In the genomic region with DNA sequence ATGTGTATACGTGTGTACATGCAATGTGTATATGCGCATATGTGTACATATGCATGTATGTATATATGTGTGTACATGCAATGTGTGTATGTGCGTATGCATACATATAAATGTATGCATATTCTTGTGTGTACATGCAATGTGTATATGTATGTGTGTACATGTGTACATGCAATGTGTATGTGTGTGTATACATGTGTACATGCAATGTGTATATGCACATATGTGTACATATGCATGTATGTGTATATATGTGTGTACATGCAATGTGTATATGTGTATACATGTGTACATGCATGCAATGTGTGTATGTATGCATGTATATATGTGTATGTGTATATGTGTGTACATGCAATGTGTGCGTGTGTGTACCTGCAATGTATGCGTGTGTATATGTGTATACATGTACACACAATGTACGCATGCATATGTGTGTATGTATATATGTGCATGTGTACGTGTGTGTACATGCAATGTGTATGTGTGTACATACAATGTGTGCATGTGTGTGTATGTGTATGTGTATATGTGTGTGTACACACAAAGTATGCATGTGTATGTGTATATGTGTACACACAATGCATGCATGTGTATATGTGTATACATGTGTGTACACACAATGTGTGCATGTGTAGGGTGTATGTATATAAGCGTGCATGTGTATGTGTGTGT, we compare ENCODE assay signal across 2 cellular contexts.
TF ChIP-seq lines count a peak whose summit lies in the region.

No MANE protein-coding gene starts in this region.

TF ChIP-seq in HepG2, 621 proteins besides CTCF, POLR2A, EP300 and RAD21 (continued from another document and continues in another):
- no peak for TF ChIP-seq ETV6 (CRISPR knock-in tag; conservative IDR thresholded peaks at IDR 0.05)
- TF ChIP-seq ZSCAN20 (CRISPR knock-in tag; IDR thresholded peaks at IDR 0.05; ENCODE audit: borderline replicate concordance): no peak
- TF ChIP-seq ZNF274 (CRISPR knock-in tag; IDR thresholded peaks at IDR 0.05): no peak
- TF ChIP-seq HOXA9 (CRISPR knock-in tag; IDR thresholded peaks at IDR 0.05; ENCODE audit: borderline replicate concordance): peak; percentile 26; the same call in 1 of the 2 replicates
- TF ChIP-seq FOSL2 (CRISPR knock-in tag; IDR thresholded peaks at IDR 0.05): no peak
- TF ChIP-seq, protein P1, sequence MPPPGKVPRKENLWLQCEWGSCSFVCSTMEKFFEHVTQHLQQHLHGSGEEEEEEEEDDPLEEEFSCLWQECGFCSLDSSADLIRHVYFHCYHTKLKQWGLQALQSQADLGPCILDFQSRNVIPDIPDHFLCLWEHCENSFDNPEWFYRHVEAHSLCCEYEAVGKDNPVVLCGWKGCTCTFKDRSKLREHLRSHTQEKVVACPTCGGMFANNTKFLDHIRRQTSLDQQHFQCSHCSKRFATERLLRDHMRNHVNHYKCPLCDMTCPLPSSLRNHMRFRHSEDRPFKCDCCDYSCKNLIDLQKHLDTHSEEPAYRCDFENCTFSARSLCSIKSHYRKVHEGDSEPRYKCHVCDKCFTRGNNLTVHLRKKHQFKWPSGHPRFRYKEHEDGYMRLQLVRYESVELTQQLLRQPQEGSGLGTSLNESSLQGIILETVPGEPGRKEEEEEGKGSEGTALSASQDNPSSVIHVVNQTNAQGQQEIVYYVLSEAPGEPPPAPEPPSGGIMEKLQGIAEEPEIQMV (CRISPR knock-in tag; IDR thresholded peaks at IDR 0.05; ENCODE audit: low read depth): no peak
- no peak for TF ChIP-seq RFX1 (IDR thresholded peaks at IDR 0.05)
- TF ChIP-seq, protein P2, sequence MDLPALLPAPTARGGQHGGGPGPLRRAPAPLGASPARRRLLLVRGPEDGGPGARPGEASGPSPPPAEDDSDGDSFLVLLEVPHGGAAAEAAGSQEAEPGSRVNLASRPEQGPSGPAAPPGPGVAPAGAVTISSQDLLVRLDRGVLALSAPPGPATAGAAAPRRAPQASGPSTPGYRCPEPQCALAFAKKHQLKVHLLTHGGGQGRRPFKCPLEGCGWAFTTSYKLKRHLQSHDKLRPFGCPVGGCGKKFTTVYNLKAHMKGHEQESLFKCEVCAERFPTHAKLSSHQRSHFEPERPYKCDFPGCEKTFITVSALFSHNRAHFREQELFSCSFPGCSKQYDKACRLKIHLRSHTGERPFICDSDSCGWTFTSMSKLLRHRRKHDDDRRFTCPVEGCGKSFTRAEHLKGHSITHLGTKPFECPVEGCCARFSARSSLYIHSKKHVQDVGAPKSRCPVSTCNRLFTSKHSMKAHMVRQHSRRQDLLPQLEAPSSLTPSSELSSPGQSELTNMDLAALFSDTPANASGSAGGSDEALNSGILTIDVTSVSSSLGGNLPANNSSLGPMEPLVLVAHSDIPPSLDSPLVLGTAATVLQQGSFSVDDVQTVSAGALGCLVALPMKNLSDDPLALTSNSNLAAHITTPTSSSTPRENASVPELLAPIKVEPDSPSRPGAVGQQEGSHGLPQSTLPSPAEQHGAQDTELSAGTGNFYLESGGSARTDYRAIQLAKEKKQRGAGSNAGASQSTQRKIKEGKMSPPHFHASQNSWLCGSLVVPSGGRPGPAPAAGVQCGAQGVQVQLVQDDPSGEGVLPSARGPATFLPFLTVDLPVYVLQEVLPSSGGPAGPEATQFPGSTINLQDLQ (CRISPR knock-in tag; IDR thresholded peaks at IDR 0.05): no peak
- no peak for TF ChIP-seq ARID2 (CRISPR knock-in tag; IDR thresholded peaks at IDR 0.05; ENCODE audit: borderline replicate concordance)
- TF ChIP-seq, protein P3, sequence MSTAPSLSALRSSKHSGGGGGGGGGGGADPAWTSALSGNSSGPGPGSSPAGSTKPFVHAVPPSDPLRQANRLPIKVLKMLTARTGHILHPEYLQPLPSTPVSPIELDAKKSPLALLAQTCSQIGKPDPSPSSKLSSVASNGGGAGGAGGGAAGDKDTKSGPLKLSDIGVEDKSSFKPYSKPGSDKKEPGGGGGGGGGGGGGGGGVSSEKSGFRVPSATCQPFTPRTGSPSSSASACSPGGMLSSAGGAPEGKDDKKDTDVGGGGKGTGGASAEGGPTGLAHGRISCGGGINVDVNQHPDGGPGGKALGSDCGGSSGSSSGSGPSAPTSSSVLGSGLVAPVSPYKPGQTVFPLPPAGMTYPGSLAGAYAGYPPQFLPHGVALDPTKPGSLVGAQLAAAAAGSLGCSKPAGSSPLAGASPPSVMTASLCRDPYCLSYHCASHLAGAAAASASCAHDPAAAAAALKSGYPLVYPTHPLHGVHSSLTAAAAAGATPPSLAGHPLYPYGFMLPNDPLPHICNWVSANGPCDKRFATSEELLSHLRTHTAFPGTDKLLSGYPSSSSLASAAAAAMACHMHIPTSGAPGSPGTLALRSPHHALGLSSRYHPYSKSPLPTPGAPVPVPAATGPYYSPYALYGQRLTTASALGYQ (CRISPR knock-in tag; IDR thresholded peaks at IDR 0.05): no peak
- TF ChIP-seq PBX2 (CRISPR knock-in tag; IDR thresholded peaks at IDR 0.05): no peak
- TF ChIP-seq FOXC1 (CRISPR knock-in tag; IDR thresholded peaks at IDR 0.05; ENCODE audit: borderline replicate concordance): no peak
- no peak; the same call in 1 of the 2 replicates for TF ChIP-seq ZNF207 (IDR thresholded peaks at IDR 0.05; ENCODE audit: borderline replicate concordance)
- no peak for TF ChIP-seq FOXM1 (CRISPR knock-in tag; IDR thresholded peaks at IDR 0.05)
- TF ChIP-seq RNF219 (CRISPR knock-in tag; IDR thresholded peaks at IDR 0.05): no peak
- TF ChIP-seq REL (CRISPR knock-in tag; conservative IDR thresholded peaks at IDR 0.05): 0 out of 2 replicates have a peak, but pooled peaks have one; percentile 21
- TF ChIP-seq DPF2 (CRISPR knock-in tag; IDR thresholded peaks at IDR 0.05; ENCODE audit: borderline replicate concordance, low read depth): no peak
- TF ChIP-seq ZNF737 (CRISPR knock-in tag; IDR thresholded peaks at IDR 0.05; ENCODE audit: borderline replicate concordance): no peak
- TF ChIP-seq ZNF468 (CRISPR knock-in tag; IDR thresholded peaks at IDR 0.05): 0 out of 2 replicates have a peak, but pooled peaks have one; percentile 63

TF ChIP-seq in WTC11, 78 proteins besides CTCF, POLR2A, EP300 and RAD21 (continued from another document):
- TF ChIP-seq PRDM15 (CRISPR knock-in tag; IDR thresholded peaks at IDR 0.05) (no peak), FOXP1 (CRISPR knock-in tag; IDR thresholded peaks at IDR 0.05; ENCODE audit: borderline replicate concordance) (no peak), GRHL2 (CRISPR knock-in tag; IDR thresholded peaks at IDR 0.05; ENCODE audit: insufficient replicate concordance, severe bottlenecking) (no peak), CDX4 (CRISPR knock-in tag; IDR thresholded peaks at IDR 0.05; ENCODE audit: borderline replicate concordance) (no peak), MAX (CRISPR knock-in tag; IDR thresholded peaks at IDR 0.05) (no peak), CREM (CRISPR knock-in tag; IDR thresholded peaks at IDR 0.05) (no peak), ZBTB21 (CRISPR knock-in tag; IDR thresholded peaks at IDR 0.05; ENCODE audit: borderline replicate concordance) (no peak), ETV6 (CRISPR knock-in tag; IDR thresholded peaks at IDR 0.05) (no peak)
- TF ChIP-seq, protein P4, sequence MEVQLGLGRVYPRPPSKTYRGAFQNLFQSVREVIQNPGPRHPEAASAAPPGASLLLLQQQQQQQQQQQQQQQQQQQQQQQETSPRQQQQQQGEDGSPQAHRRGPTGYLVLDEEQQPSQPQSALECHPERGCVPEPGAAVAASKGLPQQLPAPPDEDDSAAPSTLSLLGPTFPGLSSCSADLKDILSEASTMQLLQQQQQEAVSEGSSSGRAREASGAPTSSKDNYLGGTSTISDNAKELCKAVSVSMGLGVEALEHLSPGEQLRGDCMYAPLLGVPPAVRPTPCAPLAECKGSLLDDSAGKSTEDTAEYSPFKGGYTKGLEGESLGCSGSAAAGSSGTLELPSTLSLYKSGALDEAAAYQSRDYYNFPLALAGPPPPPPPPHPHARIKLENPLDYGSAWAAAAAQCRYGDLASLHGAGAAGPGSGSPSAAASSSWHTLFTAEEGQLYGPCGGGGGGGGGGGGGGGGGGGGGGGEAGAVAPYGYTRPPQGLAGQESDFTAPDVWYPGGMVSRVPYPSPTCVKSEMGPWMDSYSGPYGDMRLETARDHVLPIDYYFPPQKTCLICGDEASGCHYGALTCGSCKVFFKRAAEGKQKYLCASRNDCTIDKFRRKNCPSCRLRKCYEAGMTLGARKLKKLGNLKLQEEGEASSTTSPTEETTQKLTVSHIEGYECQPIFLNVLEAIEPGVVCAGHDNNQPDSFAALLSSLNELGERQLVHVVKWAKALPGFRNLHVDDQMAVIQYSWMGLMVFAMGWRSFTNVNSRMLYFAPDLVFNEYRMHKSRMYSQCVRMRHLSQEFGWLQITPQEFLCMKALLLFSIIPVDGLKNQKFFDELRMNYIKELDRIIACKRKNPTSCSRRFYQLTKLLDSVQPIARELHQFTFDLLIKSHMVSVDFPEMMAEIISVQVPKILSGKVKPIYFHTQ (CRISPR knock-in tag; IDR thresholded peaks at IDR 0.05): no peak
- TF ChIP-seq, protein P5, sequence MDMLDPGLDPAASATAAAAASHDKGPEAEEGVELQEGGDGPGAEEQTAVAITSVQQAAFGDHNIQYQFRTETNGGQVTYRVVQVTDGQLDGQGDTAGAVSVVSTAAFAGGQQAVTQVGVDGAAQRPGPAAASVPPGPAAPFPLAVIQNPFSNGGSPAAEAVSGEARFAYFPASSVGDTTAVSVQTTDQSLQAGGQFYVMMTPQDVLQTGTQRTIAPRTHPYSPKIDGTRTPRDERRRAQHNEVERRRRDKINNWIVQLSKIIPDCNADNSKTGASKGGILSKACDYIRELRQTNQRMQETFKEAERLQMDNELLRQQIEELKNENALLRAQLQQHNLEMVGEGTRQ (CRISPR knock-in tag; IDR thresholded peaks at IDR 0.05): no peak
- TF ChIP-seq, protein P6, sequence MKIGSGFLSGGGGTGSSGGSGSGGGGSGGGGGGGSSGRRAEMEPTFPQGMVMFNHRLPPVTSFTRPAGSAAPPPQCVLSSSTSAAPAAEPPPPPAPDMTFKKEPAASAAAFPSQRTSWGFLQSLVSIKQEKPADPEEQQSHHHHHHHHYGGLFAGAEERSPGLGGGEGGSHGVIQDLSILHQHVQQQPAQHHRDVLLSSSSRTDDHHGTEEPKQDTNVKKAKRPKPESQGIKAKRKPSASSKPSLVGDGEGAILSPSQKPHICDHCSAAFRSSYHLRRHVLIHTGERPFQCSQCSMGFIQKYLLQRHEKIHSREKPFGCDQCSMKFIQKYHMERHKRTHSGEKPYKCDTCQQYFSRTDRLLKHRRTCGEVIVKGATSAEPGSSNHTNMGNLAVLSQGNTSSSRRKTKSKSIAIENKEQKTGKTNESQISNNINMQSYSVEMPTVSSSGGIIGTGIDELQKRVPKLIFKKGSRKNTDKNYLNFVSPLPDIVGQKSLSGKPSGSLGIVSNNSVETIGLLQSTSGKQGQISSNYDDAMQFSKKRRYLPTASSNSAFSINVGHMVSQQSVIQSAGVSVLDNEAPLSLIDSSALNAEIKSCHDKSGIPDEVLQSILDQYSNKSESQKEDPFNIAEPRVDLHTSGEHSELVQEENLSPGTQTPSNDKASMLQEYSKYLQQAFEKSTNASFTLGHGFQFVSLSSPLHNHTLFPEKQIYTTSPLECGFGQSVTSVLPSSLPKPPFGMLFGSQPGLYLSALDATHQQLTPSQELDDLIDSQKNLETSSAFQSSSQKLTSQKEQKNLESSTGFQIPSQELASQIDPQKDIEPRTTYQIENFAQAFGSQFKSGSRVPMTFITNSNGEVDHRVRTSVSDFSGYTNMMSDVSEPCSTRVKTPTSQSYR (CRISPR knock-in tag; IDR thresholded peaks at IDR 0.05): no peak
- TF ChIP-seq, protein P7, sequence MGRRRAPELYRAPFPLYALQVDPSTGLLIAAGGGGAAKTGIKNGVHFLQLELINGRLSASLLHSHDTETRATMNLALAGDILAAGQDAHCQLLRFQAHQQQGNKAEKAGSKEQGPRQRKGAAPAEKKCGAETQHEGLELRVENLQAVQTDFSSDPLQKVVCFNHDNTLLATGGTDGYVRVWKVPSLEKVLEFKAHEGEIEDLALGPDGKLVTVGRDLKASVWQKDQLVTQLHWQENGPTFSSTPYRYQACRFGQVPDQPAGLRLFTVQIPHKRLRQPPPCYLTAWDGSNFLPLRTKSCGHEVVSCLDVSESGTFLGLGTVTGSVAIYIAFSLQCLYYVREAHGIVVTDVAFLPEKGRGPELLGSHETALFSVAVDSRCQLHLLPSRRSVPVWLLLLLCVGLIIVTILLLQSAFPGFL (CRISPR knock-in tag; IDR thresholded peaks at IDR 0.05; ENCODE audit: borderline replicate concordance): no peak
- TF ChIP-seq, protein P8, sequence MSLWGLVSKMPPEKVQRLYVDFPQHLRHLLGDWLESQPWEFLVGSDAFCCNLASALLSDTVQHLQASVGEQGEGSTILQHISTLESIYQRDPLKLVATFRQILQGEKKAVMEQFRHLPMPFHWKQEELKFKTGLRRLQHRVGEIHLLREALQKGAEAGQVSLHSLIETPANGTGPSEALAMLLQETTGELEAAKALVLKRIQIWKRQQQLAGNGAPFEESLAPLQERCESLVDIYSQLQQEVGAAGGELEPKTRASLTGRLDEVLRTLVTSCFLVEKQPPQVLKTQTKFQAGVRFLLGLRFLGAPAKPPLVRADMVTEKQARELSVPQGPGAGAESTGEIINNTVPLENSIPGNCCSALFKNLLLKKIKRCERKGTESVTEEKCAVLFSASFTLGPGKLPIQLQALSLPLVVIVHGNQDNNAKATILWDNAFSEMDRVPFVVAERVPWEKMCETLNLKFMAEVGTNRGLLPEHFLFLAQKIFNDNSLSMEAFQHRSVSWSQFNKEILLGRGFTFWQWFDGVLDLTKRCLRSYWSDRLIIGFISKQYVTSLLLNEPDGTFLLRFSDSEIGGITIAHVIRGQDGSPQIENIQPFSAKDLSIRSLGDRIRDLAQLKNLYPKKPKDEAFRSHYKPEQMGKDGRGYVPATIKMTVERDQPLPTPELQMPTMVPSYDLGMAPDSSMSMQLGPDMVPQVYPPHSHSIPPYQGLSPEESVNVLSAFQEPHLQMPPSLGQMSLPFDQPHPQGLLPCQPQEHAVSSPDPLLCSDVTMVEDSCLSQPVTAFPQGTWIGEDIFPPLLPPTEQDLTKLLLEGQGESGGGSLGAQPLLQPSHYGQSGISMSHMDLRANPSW (CRISPR knock-in tag; conservative IDR thresholded peaks at IDR 0.05; ENCODE audit: low read depth): no peak
